In genomic region chr15:25346371-25346770, GRCh38 we compare ENCODE assay signal across 1 cellular context.
TF ChIP-seq lines count a peak whose summit lies in the region.

No MANE protein-coding gene starts in this region.

TF ChIP-seq in GM23338, 12 proteins besides CTCF, POLR2A, EP300 and RAD21 (continued from another document):
- no peak for TF ChIP-seq ZNF462 (CRISPR knock-in tag; IDR thresholded peaks at IDR 0.05)
- no peak for TF ChIP-seq POLR2AphosphoS5 (IDR thresholded peaks at IDR 0.05; ENCODE audit: low read depth)
- no peak for TF ChIP-seq EZH2phosphoT487 (IDR thresholded peaks at IDR 0.05; ENCODE audit: unreplicated experiment)
- no peak for TF ChIP-seq ZNF331 (CRISPR knock-in tag; IDR thresholded peaks at IDR 0.05; ENCODE audit: low read depth)
- TF ChIP-seq ZNF114 (CRISPR knock-in tag; IDR thresholded peaks at IDR 0.05): no peak
- no peak for TF ChIP-seq JUNB (IDR thresholded peaks at IDR 0.05; ENCODE audit: unreplicated experiment)
- TF ChIP-seq REST (IDR thresholded peaks at IDR 0.05; ENCODE audit: unreplicated experiment): no peak
